In the genomic region with DNA sequence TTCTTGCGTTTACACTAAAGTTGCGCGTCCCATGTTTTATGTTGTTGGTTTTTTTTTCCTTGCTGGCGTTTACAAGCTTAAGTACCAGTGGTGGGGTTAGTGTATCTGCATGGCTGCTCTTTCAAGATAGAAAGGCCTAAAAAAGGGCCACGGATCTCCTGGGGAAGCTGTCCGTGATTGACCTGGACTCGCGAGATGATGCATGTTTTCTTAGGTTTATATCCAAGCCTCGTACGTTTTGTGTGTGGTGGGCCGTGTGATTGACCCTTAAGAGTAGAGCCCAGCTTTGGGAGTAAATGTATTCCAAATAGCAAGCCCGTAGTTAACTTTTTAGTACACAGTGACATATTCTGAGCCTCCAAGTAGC, we compare ENCODE assay signal across 7 cellular contexts. TPM values are rescaled to one million over a fixed set of nuclear protein-coding genes. Genes with fewer than 3 reads are reported as not detected.
DNase-seq lines count a peak whose midpoint lies in the region; ATAC-seq and TF ChIP-seq lines count a peak whose summit lies in the region.
"Not testable (repeated sequence)": the region's sequence is repeated elsewhere in the genome, so short reads cannot be mapped to it uniquely, and the experiment has no call there.

No MANE protein-coding gene starts in this region.

- H3K27ac Mint-ChIP-seq in activated CD8-positive, alpha-beta memory T cell treated with anti-CD3 and anti-CD28 coated beads, Interleukin-2, amount 10 ng/mL, durations not matched to agents 7 days and 5 days: peak overlapping the region; percentile 92
- peak overlapping the region; percentile 95 to 98 for H3K27ac Mint-ChIP-seq in effector memory CD8-positive, alpha-beta T cell

- not testable (repeated sequence) for H3K36me3 Mint-ChIP-seq in activated CD8-positive, alpha-beta memory T cell treated with anti-CD3 and anti-CD28 coated beads, Interleukin-2, amount 10 ng/mL, durations not matched to agents 7 days and 5 days
- peaks cover 17% of the 10 kb centered on the region for H3K36me3 Mint-ChIP-seq in effector memory CD8-positive, alpha-beta T cell (ENCODE audit: insufficient read depth)

- not testable (repeated sequence) for H3K27me3 ChIP-seq in MM.1S (replicated peaks; ENCODE audit: insufficient read depth, low read length)

- peaks cover 54% of the 10 kb centered on the region for H3K79me2 ChIP-seq in MM.1S (ENCODE audit: low read length)

- TF ChIP-seq CTCF in MM.1S (IDR thresholded peaks at IDR 0.05; ENCODE audit: low read length): not testable (repeated sequence)

- ATAC-seq in GM18868 (IDR thresholded peaks at IDR 0.05; ENCODE audit: unreplicated experiment) (peak; percentile 14), HG02840 (IDR thresholded peaks at IDR 0.05; ENCODE audit: low FRiP score, unreplicated experiment) (peak; percentile 20)
- ATAC-seq in activated CD8-positive, alpha-beta memory T cell treated with anti-CD3 and anti-CD28 coated beads, Interleukin-2, amount 10 ng/mL, durations not matched to agents 7 days and 5 days: peak; percentile 16
- peak; percentile 2 for ATAC-seq in effector memory CD8-positive, alpha-beta T cell (replicated peaks)

- H3K4me3 Mint-ChIP-seq in activated CD8-positive, alpha-beta memory T cell treated with anti-CD3 and anti-CD28 coated beads, Interleukin-2, amount 10 ng/mL, durations not matched to agents 7 days and 5 days: peak overlapping the region; percentile 99
- peak overlapping the region; percentile 95 to 99 for H3K4me3 Mint-ChIP-seq in effector memory CD8-positive, alpha-beta T cell

- H3K9ac ChIP-seq in MM.1S (ENCODE audit: low read length): peak overlapping the region; percentile 85

- H3K4me1 Mint-ChIP-seq in activated CD8-positive, alpha-beta memory T cell treated with anti-CD3 and anti-CD28 coated beads, Interleukin-2, amount 10 ng/mL, durations not matched to agents 7 days and 5 days: peaks cover 30% of the 10 kb centered on the region
- H3K4me1 Mint-ChIP-seq in effector memory CD8-positive, alpha-beta T cell (ENCODE audit: low read depth in 2 of 2): peaks cover 28 to 40% of the 10 kb centered on the region in 2 donors

- H3K36me3 ChIP-seq in MM.1S (replicated peaks; ENCODE audit: insufficient read depth, low read length): not testable (repeated sequence)

- CTCF ChIA-PET in activated CD8-positive, alpha-beta memory T cell treated with anti-CD3 and anti-CD28 coated beads, Interleukin-2, amount 10 ng/mL, durations not matched to agents 7 days and 5 days (lab: Charles Lee): not testable (repeated sequence)

- 0 out of 2 replicates have a peak overlapping the region, but pooled peaks have one; percentile 31 for H2AFZ ChIP-seq in MM.1S (ENCODE audit: low read length)

- not testable (repeated sequence) for DNase-seq in MM.1S; activated CD8-positive, alpha-beta memory T cell treated with anti-CD3 and anti-CD28 coated beads, Interleukin-2, amount 10 ng/mL, durations not matched to agents 7 days and 5 days; effector memory CD8-positive, alpha-beta T cell
- peak; percentile 17 for DNase-seq in kidney glomerular epithelial cell (lab: John Stamatoyannopoulos, UW)
- peak; percentile 2 for DNase-seq in pons (ENCODE audit: low spot score)

- not testable (repeated sequence) for H3K9me3 ChIP-seq in MM.1S (replicated peaks; ENCODE audit: insufficient read depth, low read length)

- peak overlapping the region; percentile 48 for H3K4me2 ChIP-seq in MM.1S (ENCODE audit: low read depth, low read length)

- peak overlapping the region; percentile 52; the same call in 1 of the 2 replicates for H3K27ac ChIP-seq in MM.1S (ENCODE audit: low read length)

- not testable (repeated sequence) for H4K20me1 ChIP-seq in MM.1S (ENCODE audit: insufficient read depth, low read length)

- not testable (repeated sequence) for H3K27me3 Mint-ChIP-seq in activated CD8-positive, alpha-beta memory T cell treated with anti-CD3 and anti-CD28 coated beads, Interleukin-2, amount 10 ng/mL, durations not matched to agents 7 days and 5 days; effector memory CD8-positive, alpha-beta T cell

- not testable (repeated sequence) for H3F3A ChIP-seq in MM.1S (ENCODE audit: insufficient read depth, low read length)

- not testable (repeated sequence) for H3K9me3 Mint-ChIP-seq in activated CD8-positive, alpha-beta memory T cell treated with anti-CD3 and anti-CD28 coated beads, Interleukin-2, amount 10 ng/mL, durations not matched to agents 7 days and 5 days (ENCODE audit: low read depth); effector memory CD8-positive, alpha-beta T cell

- not testable (repeated sequence) for H3K9me2 ChIP-seq in MM.1S (replicated peaks; ENCODE audit: insufficient read depth, low read length)

- peak overlapping the region; percentile 68 for H3K4me3 ChIP-seq in MM.1S (ENCODE audit: low read length)

- H3K4me1 ChIP-seq in MM.1S (ENCODE audit: low read length): not testable (repeated sequence)

RNA-seq across cellular contexts. Expression of a gene that starts 0.5 kb away (rescaled TPM):
- total RNA-seq in activated CD8-positive, alpha-beta memory T cell treated with anti-CD3 and anti-CD28 coated beads, Interleukin-2, amount 10 ng/mL, durations not matched to agents 7 days and 5 days: 10 to 100 TPM; 18.5 to 19.6 TPM

RNA-seq across cellular contexts. Expression of a gene that starts 0.5 kb away (rescaled TPM):
- 10 to 100 TPM; 29.1 to 31.6 TPM for total RNA-seq in activated CD8-positive, alpha-beta memory T cell treated with anti-CD3 and anti-CD28 coated beads, Interleukin-2, amount 10 ng/mL, durations not matched to agents 7 days and 5 days

RNA-seq across cellular contexts. Expression of a gene that starts 45.9 kb away (rescaled TPM):
- 10 to 100 TPM; 15.8 to 23.5 TPM for total RNA-seq in activated CD8-positive, alpha-beta memory T cell treated with anti-CD3 and anti-CD28 coated beads, Interleukin-2, amount 10 ng/mL, durations not matched to agents 7 days and 5 days
